In the genomic region with DNA sequence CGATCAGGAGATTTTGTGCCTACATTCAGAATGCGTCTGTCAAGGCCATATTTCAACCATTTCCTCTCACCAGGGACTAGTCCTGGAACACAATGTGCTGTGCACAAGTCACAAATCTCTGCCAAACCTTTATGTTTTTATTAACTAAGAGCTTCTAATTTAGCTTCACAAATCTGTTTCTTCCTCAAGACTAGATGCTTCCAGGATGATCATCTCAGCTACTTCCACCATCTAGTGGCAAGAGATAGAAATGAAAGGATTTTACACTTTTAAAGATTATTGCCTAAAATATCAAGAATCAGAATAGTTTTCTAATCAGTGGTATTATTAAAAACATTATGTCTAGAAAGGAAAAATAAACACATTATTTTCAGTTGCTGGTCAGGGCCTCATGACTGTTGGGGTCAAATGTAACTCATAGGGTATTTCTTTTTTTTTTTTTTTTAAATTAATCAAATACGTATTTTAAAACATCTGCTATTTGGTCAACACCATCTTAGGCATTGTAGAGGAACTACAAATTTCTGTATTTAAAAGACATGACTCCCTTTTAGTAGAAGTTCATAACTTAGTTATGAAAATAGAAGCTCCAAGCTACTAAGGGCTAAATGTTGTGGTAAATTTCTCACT, we compare ENCODE assay signal across 9 cellular contexts.
A peak's percentile ranks its signal among the peaks of the same experiment; 100 is the strongest.
DNase-seq lines count a peak whose midpoint lies in the region; ATAC-seq and TF ChIP-seq lines count a peak whose summit lies in the region.
"Had no signal": no experiment of that assay in that cellular context is flagged by ENCODE, and none has a peak within 500 bp of the region (broad histone marks: within the 10 kb centered on the region; RNA-seq: fewer than 3 reads in every experiment).

No MANE protein-coding gene starts in this region.

- peak overlapping the region; percentile 78 for H3K9ac ChIP-seq in adipocyte (ENCODE audit: low read length)

- no peak overlapping the region for H3K4me3 Mint-ChIP-seq in activated CD4-positive, alpha-beta memory T cell treated with anti-CD3 and anti-CD28 coated beads, Interleukin-2, amount 10 ng/mL, durations not matched to agents 7 days and 5 days

- no peaks in the 10 kb centered on the region for H3K4me1 Mint-ChIP-seq in activated CD4-positive, alpha-beta memory T cell treated with anti-CD3 and anti-CD28 coated beads, Interleukin-2, amount 10 ng/mL, durations not matched to agents 7 days and 5 days

- CTCF ChIA-PET in activated CD4-positive, alpha-beta memory T cell treated with anti-CD3 and anti-CD28 coated beads, Interleukin-2, amount 10 ng/mL, durations not matched to agents 7 days and 5 days (lab: Charles Lee): no interaction called here

- H3K4me1 ChIP-seq in adipocyte (ENCODE audit: control insufficient read depth, insufficient read depth, low read length): peaks cover 39% of the 10 kb centered on the region

- POLR2A ChIA-PET in activated CD4-positive, alpha-beta memory T cell treated with anti-CD3 and anti-CD28 coated beads, Interleukin-2, amount 10 ng/mL, durations not matched to agents 7 days and 5 days (lab: Charles Lee): no interaction called here

- TF ChIP-seq CTCF in HFF-Myc (IDR thresholded peaks at IDR 0.05; ENCODE audit: low read depth, low read length, missing control alignments): peak; percentile 13

- H3K9me3 Mint-ChIP-seq in activated CD4-positive, alpha-beta memory T cell treated with anti-CD3 and anti-CD28 coated beads, Interleukin-2, amount 10 ng/mL, durations not matched to agents 7 days and 5 days: peaks cover 3% of the 10 kb centered on the region

- no peak overlapping the region for H3K27ac Mint-ChIP-seq in activated CD4-positive, alpha-beta memory T cell treated with anti-CD3 and anti-CD28 coated beads, Interleukin-2, amount 10 ng/mL, durations not matched to agents 7 days and 5 days

- peak; percentile 51 for DNase-seq in AG20443 (ENCODE audit: low spot score)
- DNase-seq in HFF-Myc (ENCODE audit: extremely low read depth, low read depth): no peak
- peak; percentile 59 for DNase-seq in adipocyte (ENCODE audit: low read depth)
- DNase-seq in left kidney (ENCODE audit: low read depth, low spot score): peak; percentile 29
- DNase-seq in effector CD4-positive, alpha-beta T cell: no peak
- DNase-seq in activated CD4-positive, alpha-beta memory T cell treated with anti-CD3 and anti-CD28 coated beads, Interleukin-2, amount 10 ng/mL, durations not matched to agents 7 days and 5 days: no peak
- DNase-seq in NCI-H226: no peak

- no peaks in the 10 kb centered on the region for H3K9me3 ChIP-seq in adipocyte (ENCODE audit: control insufficient read depth, low read length)

- no peaks in the 10 kb centered on the region for H3K36me3 Mint-ChIP-seq in activated CD4-positive, alpha-beta memory T cell treated with anti-CD3 and anti-CD28 coated beads, Interleukin-2, amount 10 ng/mL, durations not matched to agents 7 days and 5 days (ENCODE audit: low read depth)

- no peaks in the 10 kb centered on the region for H3K36me3 ChIP-seq in adipocyte (ENCODE audit: control insufficient read depth, insufficient read depth, low read length, severe bottlenecking)

- H3K4me3 ChIP-seq in HFF-Myc (replicated peaks; ENCODE audit: low read depth, low read length) (no peak overlapping the region), adipocyte (ENCODE audit: low read length) (no peak overlapping the region)
- H3K4me3 ChIP-seq: lung had no signal

- ATAC-seq in HG03135 (IDR thresholded peaks at IDR 0.05; ENCODE audit: unreplicated experiment): no peak

- no peaks in the 10 kb centered on the region for H3K27me3 ChIP-seq in adipocyte (replicated peaks; ENCODE audit: control insufficient read depth, insufficient read depth, low read length)

- no peaks in the 10 kb centered on the region for H3K27me3 Mint-ChIP-seq in activated CD4-positive, alpha-beta memory T cell treated with anti-CD3 and anti-CD28 coated beads, Interleukin-2, amount 10 ng/mL, durations not matched to agents 7 days and 5 days

Comparison
In these comparisons a context has a peak if more than half of its experiments do, and no peak if none do; other contexts are left out.
1. DNase-seq: peak in AG20443 (single experiment), adipocyte (single experiment) and left kidney (single experiment); none in HFF-Myc (single experiment), effector CD4-positive, alpha-beta T cell (single experiment), activated CD4-positive, alpha-beta memory T cell treated with anti-CD3 and anti-CD28 coated beads, Interleukin-2, amount 10 ng/mL, durations not matched to agents 7 days and 5 days (single experiment) and NCI-H226 (single experiment).